7 cellular contexts compared by ENCODE assay signal in the genomic region with DNA sequence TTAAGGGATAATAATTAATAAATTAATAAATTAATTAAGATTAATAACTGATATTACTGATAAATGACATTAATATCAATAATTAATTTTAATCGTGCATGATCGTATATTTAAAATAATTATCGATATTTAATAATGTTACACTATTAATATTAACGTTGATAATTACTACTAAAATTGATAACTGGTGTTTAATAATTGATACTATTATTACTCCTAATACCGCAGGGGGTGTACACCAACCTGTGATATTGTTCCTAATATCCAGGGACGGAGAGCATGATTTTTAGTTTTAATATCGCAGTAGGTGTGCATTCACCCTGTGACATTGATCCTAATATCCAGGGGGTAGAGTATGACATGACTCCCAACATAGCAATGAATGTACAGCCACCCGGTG.
"Had no signal": no experiment of that assay in that cellular context is flagged by ENCODE, and none has a peak within 500 bp of the region (broad histone marks: within the 10 kb centered on the region; RNA-seq: fewer than 3 reads in every experiment).

No MANE protein-coding gene starts in this region.

- DNase-seq: IMR-90, KG1 had no signal

- H3K9ac ChIP-seq: KMS-11 had no signal

- H3K27me3 Mint-ChIP-seq: IgD-negative memory B cell had no signal

- ATAC-seq: HepG2 had no signal

- H3K4me1 Mint-ChIP-seq: IgD-negative memory B cell had no signal

- H3K27ac Mint-ChIP-seq: IgD-negative memory B cell had no signal

- H3K4me2 ChIP-seq: KMS-11 had no signal

- H3K4me3 Mint-ChIP-seq: IgD-negative memory B cell had no signal

- H3K27ac ChIP-seq: HL-60, KMS-11 had no signal

- FAIRE-seq: HepG2, HTR-8/SVneo had no signal
